ENCODE assay signal across 19 cellular contexts in genomic region chr2:85253890-85254289, GRCh38.
A peak's percentile ranks its signal among the peaks of the same experiment; 100 is the strongest.
DNase-seq lines count a peak whose midpoint lies in the region; TF ChIP-seq lines count a peak whose summit lies in the region.
"Had no signal": no experiment of that assay in that cellular context is flagged by ENCODE, and none has a peak within 500 bp of the region (broad histone marks: within the 10 kb centered on the region; RNA-seq: fewer than 3 reads in every experiment).

No MANE protein-coding gene starts in this region.

- no peaks in the 10 kb centered on the region for H4K20me1 ChIP-seq in BLaER1

- TF ChIP-seq EP300 in stomach (IDR thresholded peaks at IDR 0.05) = no peak

- H3K9ac ChIP-seq in BLaER1 = no peak overlapping the region
- no peak overlapping the region for H3K9ac ChIP-seq in HUES48 (ENCODE audit: low read depth, low read length)

- 64 to 69% (median 67%) methylated on average over 5 of the region's 5 CpGs for WGBS in stomach, 5 donors

- no peak for TF ChIP-seq POLR2A in stomach (IDR thresholded peaks at IDR 0.05)

- H3K4me2 ChIP-seq in BLaER1 = peak overlapping the region; percentile 89; the same call in 1 of the 2 replicates

- H3K4me3 ChIP-seq in BLaER1 = no peak overlapping the region
- H3K4me3 ChIP-seq in HUES48 (ENCODE audit: low read depth, low read length) = no peak overlapping the region
- no peak overlapping the region for H3K4me3 ChIP-seq in stomach
- H3K4me3 ChIP-seq: Peyer's patch had no signal

- H3K4me1 ChIP-seq in BLaER1 (peaks cover 60% of the 10 kb centered on the region), HUES48 (ENCODE audit: control insufficient read depth, insufficient read depth, low read length) (peaks cover 92% of the 10 kb centered on the region), stomach (peaks cover 28 to 69% (median 54%) of the 10 kb centered on the region in 4 donors)

- H3K27me3 ChIP-seq in BLaER1 (no peaks in the 10 kb centered on the region), HUES48 (ENCODE audit: control insufficient read depth, insufficient read depth, low read length) (no peaks in the 10 kb centered on the region), stomach (no peaks in the 10 kb centered on the region)
- H3K27me3 ChIP-seq: Peyer's patch had no signal

- no peak overlapping the region for H3K27ac Mint-ChIP-seq in chondrocyte (ENCODE audit: unreplicated experiment)
- peak overlapping the region; percentile 98 for H3K27ac Mint-ChIP-seq in mesothelial cell of epicardium
- no peak overlapping the region for H3K27ac Mint-ChIP-seq in activated CD4-positive, alpha-beta memory T cell treated with anti-CD3 and anti-CD28 coated beads for 36 hours
- H3K27ac Mint-ChIP-seq: CD4-positive, alpha-beta T cell had no signal

- H3K9me3 Mint-ChIP-seq in chondrocyte (ENCODE audit: low read depth) = no peaks in the 10 kb centered on the region
- no peaks in the 10 kb centered on the region for H3K9me3 Mint-ChIP-seq in mesothelial cell of epicardium
- no peaks in the 10 kb centered on the region for H3K9me3 Mint-ChIP-seq in activated CD4-positive, alpha-beta memory T cell treated with anti-CD3 and anti-CD28 coated beads for 36 hours
- H3K9me3 Mint-ChIP-seq: CD4-positive, alpha-beta T cell had no signal

- H3K4me3 Mint-ChIP-seq in chondrocyte (ENCODE audit: unreplicated experiment) = no peak overlapping the region
- H3K4me3 Mint-ChIP-seq in mesothelial cell of epicardium = no peak overlapping the region
- H3K4me3 Mint-ChIP-seq in activated CD4-positive, alpha-beta memory T cell treated with anti-CD3 and anti-CD28 coated beads for 36 hours = no peak overlapping the region
- H3K4me3 Mint-ChIP-seq: CD4-positive, alpha-beta T cell had no signal

- peak; percentile 50 for DNase-seq in chondrocyte (ENCODE audit: low spot score)
- DNase-seq in mesothelial cell of epicardium (ENCODE audit: low spot score in 2 of 2, unreplicated experiment in 2 of 2) = no peak
- no peak for DNase-seq in stimulated activated CD4-positive, alpha-beta T cell treated with anti-CD3 and anti-CD28 coated beads, Interleukin-12 subunit alpha, Interleukin-12 subunit beta, amount 100 ng/mL, for 4 hours
- no peak for DNase-seq in activated CD4-positive, alpha-beta memory T cell treated with anti-CD3 and anti-CD28 coated beads for 36 hours
- no peak for DNase-seq in stomach
- DNase-seq in GDM1 (lab: John Stamatoyannopoulos, UW) = no peak
- DNase-seq: ACHN; Calu3; CD4-positive, alpha-beta T cell; DND-41; GF-D8; Karpas-422; NCI-H1930; NCI-H2171; NCI-H774; Peyer's patch; SHP77 treated with DMSO at 0.1 percent for 48 hours had no signal

- H3K4me1 Mint-ChIP-seq in chondrocyte (ENCODE audit: low read depth) (peaks cover 58% of the 10 kb centered on the region), mesothelial cell of epicardium (peaks cover 74% of the 10 kb centered on the region)
- H3K4me1 Mint-ChIP-seq in activated CD4-positive, alpha-beta memory T cell treated with anti-CD3 and anti-CD28 coated beads for 36 hours (ENCODE audit: low read depth) = no peaks in the 10 kb centered on the region

- H3K27me3 Mint-ChIP-seq in chondrocyte (ENCODE audit: low read depth) (no peaks in the 10 kb centered on the region), mesothelial cell of epicardium (ENCODE audit: low read depth) (no peaks in the 10 kb centered on the region)
- H3K27me3 Mint-ChIP-seq in activated CD4-positive, alpha-beta memory T cell treated with anti-CD3 and anti-CD28 coated beads for 36 hours = no peaks in the 10 kb centered on the region
- H3K27me3 Mint-ChIP-seq: CD4-positive, alpha-beta T cell had no signal

- POLR2A ChIA-PET in activated CD4-positive, alpha-beta memory T cell treated with anti-CD3 and anti-CD28 coated beads for 36 hours (lab: Charles Lee) = no interaction called here

- no peak overlapping the region for H3K27ac ChIP-seq in BLaER1
- H3K27ac ChIP-seq in HUES48 (ENCODE audit: low read depth, low read length) = peak overlapping the region; percentile 100
- no peak overlapping the region for H3K27ac ChIP-seq in stomach
- H3K27ac ChIP-seq: Peyer's patch had no signal

- H3K36me3 Mint-ChIP-seq in chondrocyte (ENCODE audit: low read depth) (no peaks in the 10 kb centered on the region), mesothelial cell of epicardium (no peaks in the 10 kb centered on the region)
- no peaks in the 10 kb centered on the region for H3K36me3 Mint-ChIP-seq in activated CD4-positive, alpha-beta memory T cell treated with anti-CD3 and anti-CD28 coated beads for 36 hours

- H3K9me3 ChIP-seq in BLaER1 = no peaks in the 10 kb centered on the region
- no peaks in the 10 kb centered on the region for H3K9me3 ChIP-seq in HUES48 (ENCODE audit: control insufficient read depth, insufficient read depth, low read length)
- no peaks in the 10 kb centered on the region for H3K9me3 ChIP-seq in stomach
- H3K9me3 ChIP-seq: Peyer's patch had no signal

- TF ChIP-seq CTCF in chondrocyte (IDR thresholded peaks at IDR 0.05) (no peak), mesothelial cell of epicardium (IDR thresholded peaks at IDR 0.05; ENCODE audit: unreplicated experiment) (no peak), stomach (IDR thresholded peaks at IDR 0.05) (no peak)

- CTCF ChIA-PET in activated CD4-positive, alpha-beta memory T cell treated with anti-CD3 and anti-CD28 coated beads for 36 hours (lab: Charles Lee) = interaction anchor here (1.4 kb wide), 1 partner anchor 69 kb away, joined by 5 read pairs; no protein-coding TSS in a partner anchor

- intact Hi-C loops in activated CD4-positive, alpha-beta memory T cell treated with anti-CD3 and anti-CD28 coated beads for 36 hours (cut with micrococcal nuclease) = no loop called here
- intact Hi-C loops in stomach (cut with DNase I; ENCODE audit: low total_unique reads) = no loop called here

- H3K36me3 ChIP-seq in BLaER1 = no peaks in the 10 kb centered on the region
- H3K36me3 ChIP-seq in HUES48 (ENCODE audit: control insufficient read depth, insufficient read depth, low read length) = no peaks in the 10 kb centered on the region
- no peaks in the 10 kb centered on the region for H3K36me3 ChIP-seq in stomach
- H3K36me3 ChIP-seq: Peyer's patch had no signal
